In genomic region chr3:51510996-51511395, GRCh38 we compare ENCODE assay signal across 26 cellular contexts.
"Had no signal": no experiment of that assay in that cellular context is flagged by ENCODE, and none has a peak within 500 bp of the region (broad histone marks: within the 10 kb centered on the region; RNA-seq: fewer than 3 reads in every experiment).

No MANE protein-coding gene starts in this region.

- DNase-seq: hippocampal formation; immature natural killer cell; kidney; left ventricle myocardium inferior; mesendoderm; naive B cell; natural killer cell; nephron progenitor cell; ovary; spleen; stimulated activated CD4-positive, alpha-beta T cell treated with anti-CD3 and anti-CD28 coated beads, Interleukin-4, amount 100 ng/mL, for 24 hours; stimulated activated naive CD4-positive, alpha-beta T cell; tibial artery; upper lobe of right lung had no signal

- H3K4me3 ChIP-seq: left ventricle myocardium inferior, lung, neural progenitor cell, ovary, right atrium auricular region, skin epidermis, spleen, suprapubic skin, thoracic aorta, tibial artery, upper lobe of right lung had no signal

- H3K9me3 ChIP-seq: left ventricle myocardium inferior, neutrophil, ovary, right atrium auricular region, spleen, suprapubic skin, thoracic aorta, tibial artery, upper lobe of right lung had no signal

- H3K27ac Mint-ChIP-seq: mesothelial cell of epicardium; natural killer cell; neural progenitor cell; progenitor cell of endocrine pancreas; stimulated activated effector memory CD8-positive, alpha-beta T cell treated with anti-CD3 and anti-CD28 coated beads, Interleukin-12 subunit alpha, Interleukin-12 subunit beta, amount 100 ng/mL, for 72 hours; stimulated activated naive CD8-positive, alpha-beta T cell treated with anti-CD3 and anti-CD28 coated beads, Interleukin-15, Interleukin-2, amounts not matched to agents 100 ng/mL and 50 ng/mL, for 24 hours had no signal

- H3K27me3 ChIP-seq: neural progenitor cell, neutrophil, ovary, right atrium auricular region, spleen, suprapubic skin, upper lobe of right lung had no signal

- H3K4me1 ChIP-seq: left ventricle myocardium inferior, neural progenitor cell, right atrium auricular region, spleen, suprapubic skin, tibial artery, upper lobe of right lung had no signal

- H3K4me1 Mint-ChIP-seq: immature natural killer cell, mesothelial cell of epicardium, natural killer cell, nephron progenitor cell, neural progenitor cell had no signal

- H3K36me3 Mint-ChIP-seq: immature natural killer cell; mesothelial cell of epicardium; naive B cell; natural killer cell; neural progenitor cell; stimulated activated effector memory CD8-positive, alpha-beta T cell treated with anti-CD3 and anti-CD28 coated beads, Interleukin-12 subunit alpha, Interleukin-12 subunit beta, amount 100 ng/mL, for 72 hours had no signal

- ATAC-seq: natural killer cell; sciatic nerve; stimulated activated effector memory CD8-positive, alpha-beta T cell treated with anti-CD3 and anti-CD28 coated beads, Interleukin-12 subunit alpha, Interleukin-12 subunit beta, amount 100 ng/mL, for 72 hours; upper lobe of right lung had no signal

- H3K27me3 Mint-ChIP-seq: naive B cell; progenitor cell of endocrine pancreas; stimulated activated naive CD8-positive, alpha-beta T cell treated with anti-CD3 and anti-CD28 coated beads, Interleukin-15, Interleukin-2, amounts not matched to agents 100 ng/mL and 50 ng/mL, for 24 hours had no signal

- H3K4me3 Mint-ChIP-seq: immature natural killer cell; mesothelial cell of epicardium; naive B cell; natural killer cell; nephron progenitor cell; neural progenitor cell; stimulated activated effector memory CD8-positive, alpha-beta T cell treated with anti-CD3 and anti-CD28 coated beads, Interleukin-12 subunit alpha, Interleukin-12 subunit beta, amount 100 ng/mL, for 72 hours; stimulated activated naive CD8-positive, alpha-beta T cell treated with anti-CD3 and anti-CD28 coated beads, Interleukin-15, Interleukin-2, amounts not matched to agents 100 ng/mL and 50 ng/mL, for 24 hours had no signal

- H3K36me3 ChIP-seq: left ventricle myocardium inferior, neural progenitor cell, neutrophil, ovary, right atrium auricular region, spleen, suprapubic skin, thoracic aorta, tibial artery, upper lobe of right lung had no signal

- H3K9me3 Mint-ChIP-seq: immature natural killer cell; mesothelial cell of epicardium; naive B cell; natural killer cell; nephron progenitor cell; neural progenitor cell; stimulated activated effector memory CD8-positive, alpha-beta T cell treated with anti-CD3 and anti-CD28 coated beads, Interleukin-12 subunit alpha, Interleukin-12 subunit beta, amount 100 ng/mL, for 72 hours; stimulated activated naive CD8-positive, alpha-beta T cell treated with anti-CD3 and anti-CD28 coated beads, Interleukin-15, Interleukin-2, amounts not matched to agents 100 ng/mL and 50 ng/mL, for 24 hours had no signal
